In the genomic region with DNA sequence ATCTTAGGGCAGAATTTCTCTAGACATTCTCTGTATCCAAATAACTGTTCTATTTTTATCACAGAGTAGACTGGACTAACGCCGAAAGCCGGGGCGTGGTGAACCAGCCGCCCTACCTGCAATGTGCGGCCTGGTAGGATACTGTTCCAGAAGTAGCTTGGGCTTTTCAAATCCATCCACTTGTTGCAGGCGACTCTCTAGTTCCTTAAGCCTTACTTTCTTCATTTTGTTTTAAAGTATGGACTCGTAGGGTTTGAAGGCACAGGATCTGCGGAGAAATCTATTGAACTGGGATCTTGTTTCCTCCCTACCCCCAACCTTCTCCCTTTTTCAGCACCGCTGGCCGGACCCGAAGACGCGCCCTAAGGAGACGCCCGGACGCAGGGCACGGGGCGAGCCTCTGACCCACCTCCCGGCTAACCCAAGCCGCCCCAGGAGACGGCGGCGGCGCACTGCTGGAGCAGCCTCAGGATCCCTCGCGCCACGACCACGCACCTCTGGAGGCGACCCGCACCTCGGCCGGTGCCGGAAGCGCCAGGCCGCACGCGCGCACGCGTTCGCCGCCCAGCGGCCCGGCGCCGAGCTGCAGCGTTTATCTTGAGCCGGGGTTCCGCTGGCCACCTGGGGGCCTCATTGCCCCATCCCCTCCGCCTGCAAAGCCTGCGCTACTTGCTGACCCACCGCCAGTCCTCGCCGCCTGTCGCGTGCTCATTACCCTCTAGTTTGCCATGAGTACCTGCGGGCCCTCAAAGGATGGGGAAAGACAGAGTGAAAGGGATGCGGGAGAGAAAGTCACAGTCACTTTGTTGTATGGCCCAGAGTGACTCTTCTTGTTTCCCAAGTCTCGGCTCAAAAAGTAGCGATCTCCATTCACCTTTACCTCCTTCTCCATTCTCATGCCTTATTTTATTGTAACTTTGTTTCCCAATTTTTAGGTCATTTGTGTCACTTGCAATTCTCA, we compare ENCODE assay signal across 8 cellular contexts. TPM values are rescaled to one million over a fixed set of nuclear protein-coding genes. Genes with fewer than 3 reads are reported as not detected.
DNase-seq lines count a peak whose midpoint lies in the region; ATAC-seq and TF ChIP-seq lines count a peak whose summit lies in the region.

A gene (minus strand): TSS at position 533 of the 961 bp plus-strand sequence. CDS start 308 bp downstream, at position 225.

- peak; percentile 91 for TF ChIP-seq CTCF in epithelial cell of proximal tubule (conservative IDR thresholded peaks at IDR 0.05; ENCODE audit: low read depth, low read length)
- peak; percentile 94 for TF ChIP-seq CTCF in mucosa of descending colon (IDR thresholded peaks at IDR 0.05)

- peak within 1 kb of the TSS; percentile 56 for H3K27ac ChIP-seq in HUES64 (ENCODE audit: low read depth, low read length)

- H3K27me3 ChIP-seq in HUES64 (ENCODE audit: insufficient read depth, low read length), result no peaks in the 10 kb centered on the region

- peaks cover 17% of the 10 kb centered on the region; the same call in 1 of the 2 replicates for H3K36me3 ChIP-seq in HUES64 (ENCODE audit: insufficient read depth, low read length)
- H3K36me3 ChIP-seq in mucosa of descending colon (ENCODE audit: low read depth), result no peaks in the 10 kb centered on the region

- WGBS in HUES64, result 5% methylated on average over 61 of the region's 61 CpGs

- peak within 1 kb of the TSS; percentile 88 for H3K4me3 ChIP-seq in HUES64 (ENCODE audit: low read length)
- peak within 1 kb of the TSS; percentile 69 for H3K4me3 ChIP-seq in epithelial cell of proximal tubule (ENCODE audit: low read depth, low read length)
- H3K4me3 ChIP-seq in mucosa of descending colon, result peak within 1 kb of the TSS; percentile 47

- intact Hi-C loops in mucosa of descending colon (cut with DNase I, micrococcal nuclease), result no loop called here

- peak within 1 kb of the TSS; percentile 87 for H3K9ac ChIP-seq in HUES64 (ENCODE audit: low read depth, low read length)

- ATAC-seq in GM21447 (IDR thresholded peaks at IDR 0.05; ENCODE audit: unreplicated experiment) (peak; percentile 54), mucosa of descending colon (peak; percentile 89)

- H3K4me1 ChIP-seq in HUES64 (ENCODE audit: insufficient read depth, low read length) (peaks cover 6% of the 10 kb centered on the region; the same call in 1 of the 2 replicates), mucosa of descending colon (ENCODE audit: low read depth) (peaks cover 17% of the 10 kb centered on the region)

- no peaks in the 10 kb centered on the region for H3K9me3 ChIP-seq in HUES64 (ENCODE audit: insufficient read depth, low read depth, low read length)
- H3K9me3 ChIP-seq in mucosa of descending colon, result no peaks in the 10 kb centered on the region

- DNase-seq in DMS 273 (lab: John Stamatoyannopoulos, UW; ENCODE audit: unreplicated experiment) (peak; percentile 94), OCI-M1 (lab: John Stamatoyannopoulos, UW) (peak; percentile 94), activated T-cell treated with anti-CD3 and anti-CD28 coated beads for 48 hours (ENCODE audit: low read depth) (peak; percentile 85), epithelial cell of proximal tubule (ENCODE audit: low read depth) (no peak), mucosa of descending colon (peak; percentile 83 to 90 (median 88))
- DNase-seq in stimulated activated CD8-positive, alpha-beta memory T cell treated with anti-CD3 and anti-CD28 coated beads, Interleukin-4, amount 100 ng/mL, for 4 hours (ENCODE audit: low read depth in 2 of 2, low spot score in 1 of 2), result peak; percentile 39 to 53

RNA-seq across cellular contexts. Expression of the gene that starts here (rescaled TPM):
- polyA plus RNA-seq in HUES64 (2013, experiment 1 of 2), result 66.6 TPM
- 92.5 TPM for polyA plus RNA-seq in HUES64 (2013, experiment 2 of 2)
- total RNA-seq in epithelial cell of proximal tubule (76.0 and 90.0 TPM in 2 replicates), mucosa of descending colon (10 to 100 TPM; 33.3 to 60.3 (median 42.3) TPM)
